In the genomic region with DNA sequence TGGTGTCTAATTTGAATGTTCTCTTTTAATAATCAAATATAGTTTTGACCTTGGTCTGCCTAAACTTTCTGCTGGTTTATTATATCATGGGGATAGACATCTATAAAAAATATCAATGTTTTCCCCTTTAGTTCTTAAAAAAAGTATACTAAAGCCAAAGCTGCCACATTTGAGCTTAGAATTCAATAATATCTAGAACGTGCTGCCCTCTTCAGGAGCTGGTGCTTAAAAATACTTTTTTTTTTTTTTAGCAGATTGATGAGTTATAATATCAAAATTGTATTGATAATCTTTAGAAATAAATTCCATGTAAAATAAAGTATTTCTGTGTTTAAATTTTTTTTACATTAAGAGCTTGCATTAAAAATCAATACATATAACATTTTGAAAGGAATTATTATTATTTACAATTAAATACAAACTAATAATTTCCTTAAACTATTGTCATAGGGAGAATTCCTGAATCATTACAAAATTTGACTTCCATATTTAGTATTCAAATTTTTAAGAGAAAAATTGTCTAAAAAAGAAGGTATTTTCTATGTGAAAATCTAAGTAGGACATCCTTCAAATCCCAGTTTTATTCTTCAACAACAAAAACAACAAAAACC, we compare ENCODE assay signal across 9 cellular contexts. TPM values are rescaled to one million over a fixed set of nuclear protein-coding genes. Genes with fewer than 3 reads are reported as not detected.
A peak's percentile ranks its signal among the peaks of the same experiment; 100 is the strongest.
DNase-seq lines count a peak whose midpoint lies in the region; ATAC-seq and TF ChIP-seq lines count a peak whose summit lies in the region.
"Had no signal": no experiment of that assay in that cellular context is flagged by ENCODE, and none has a peak within 500 bp of the region (broad histone marks: within the 10 kb centered on the region; RNA-seq: fewer than 3 reads in every experiment).

No MANE protein-coding gene starts in this region.

- DNase-seq in DMS53 (lab: John Stamatoyannopoulos, UW) (peak; percentile 61), DMS53 treated with DMSO at 0.1 percent for 48 hours (lab: John Stamatoyannopoulos, UW; ENCODE audit: unreplicated experiment) (no peak), NCI-H446 treated with DMSO at 0.1 percent for 48 hours (lab: John Stamatoyannopoulos, UW) (peak; percentile 41), epithelial cell of proximal tubule (ENCODE audit: low read depth) (no peak), substantia nigra (lab: John Stamatoyannopoulos, UW) (no peak)

- no peaks in the 10 kb centered on the region for H3K9me3 ChIP-seq in parathyroid adenoma (ENCODE audit: control insufficient read depth, low read length)

- no peaks in the 10 kb centered on the region for H3K27me3 ChIP-seq in parathyroid adenoma (ENCODE audit: control insufficient read depth, insufficient read depth, low read length)

- H3K79me2 ChIP-seq in parathyroid adenoma: no peaks in the 10 kb centered on the region

- ATAC-seq in HG02852 (IDR thresholded peaks at IDR 0.05; ENCODE audit: unreplicated experiment) (no peak), HG03457 (IDR thresholded peaks at IDR 0.05; ENCODE audit: unreplicated experiment) (no peak)

- no peaks in the 10 kb centered on the region for H3K4me1 ChIP-seq in parathyroid adenoma

- no peak overlapping the region for H3K9ac ChIP-seq in parathyroid adenoma

- H3K4me3 ChIP-seq in epithelial cell of proximal tubule (ENCODE audit: low read depth, low read length): no peak overlapping the region
- H3K4me3 ChIP-seq in parathyroid adenoma (ENCODE audit: low read depth, low read length): no peak overlapping the region
- H3K4me3 ChIP-seq: skin epidermis had no signal

- H3K27ac ChIP-seq in parathyroid adenoma (no peak overlapping the region), substantia nigra (ENCODE audit: low read depth, low read length, poor library complexity, severe bottlenecking) (no peak overlapping the region)
- H3K27ac ChIP-seq: skin epidermis had no signal

- H3K4me2 ChIP-seq in parathyroid adenoma (ENCODE audit: low read length): no peak overlapping the region

- H3K36me3 ChIP-seq in parathyroid adenoma (ENCODE audit: control insufficient read depth, insufficient read depth, low read length): no peaks in the 10 kb centered on the region

- no peak overlapping the region for H2AFZ ChIP-seq in parathyroid adenoma

- peak; percentile 50 for TF ChIP-seq CTCF in epithelial cell of proximal tubule (conservative IDR thresholded peaks at IDR 0.05; ENCODE audit: low read depth, low read length)
- peak; percentile 31 for TF ChIP-seq CTCF in parathyroid adenoma (IDR thresholded peaks at IDR 0.05)

RNA-seq across cellular contexts. Expression of a gene that starts 40.1 kb away (rescaled TPM):
- total RNA-seq in epithelial cell of proximal tubule: 21.6 and 22.4 TPM in 2 replicates

Comparison
In these comparisons a context has a peak if more than half of its experiments do, and no peak if none do; other contexts are left out.
1. DNase-seq: peak in DMS53 (single experiment) and NCI-H446 treated with DMSO at 0.1 percent for 48 hours (single experiment); none in DMS53 treated with DMSO at 0.1 percent for 48 hours (single experiment), epithelial cell of proximal tubule (single experiment) and substantia nigra (0 of 49).